In the genomic region with DNA sequence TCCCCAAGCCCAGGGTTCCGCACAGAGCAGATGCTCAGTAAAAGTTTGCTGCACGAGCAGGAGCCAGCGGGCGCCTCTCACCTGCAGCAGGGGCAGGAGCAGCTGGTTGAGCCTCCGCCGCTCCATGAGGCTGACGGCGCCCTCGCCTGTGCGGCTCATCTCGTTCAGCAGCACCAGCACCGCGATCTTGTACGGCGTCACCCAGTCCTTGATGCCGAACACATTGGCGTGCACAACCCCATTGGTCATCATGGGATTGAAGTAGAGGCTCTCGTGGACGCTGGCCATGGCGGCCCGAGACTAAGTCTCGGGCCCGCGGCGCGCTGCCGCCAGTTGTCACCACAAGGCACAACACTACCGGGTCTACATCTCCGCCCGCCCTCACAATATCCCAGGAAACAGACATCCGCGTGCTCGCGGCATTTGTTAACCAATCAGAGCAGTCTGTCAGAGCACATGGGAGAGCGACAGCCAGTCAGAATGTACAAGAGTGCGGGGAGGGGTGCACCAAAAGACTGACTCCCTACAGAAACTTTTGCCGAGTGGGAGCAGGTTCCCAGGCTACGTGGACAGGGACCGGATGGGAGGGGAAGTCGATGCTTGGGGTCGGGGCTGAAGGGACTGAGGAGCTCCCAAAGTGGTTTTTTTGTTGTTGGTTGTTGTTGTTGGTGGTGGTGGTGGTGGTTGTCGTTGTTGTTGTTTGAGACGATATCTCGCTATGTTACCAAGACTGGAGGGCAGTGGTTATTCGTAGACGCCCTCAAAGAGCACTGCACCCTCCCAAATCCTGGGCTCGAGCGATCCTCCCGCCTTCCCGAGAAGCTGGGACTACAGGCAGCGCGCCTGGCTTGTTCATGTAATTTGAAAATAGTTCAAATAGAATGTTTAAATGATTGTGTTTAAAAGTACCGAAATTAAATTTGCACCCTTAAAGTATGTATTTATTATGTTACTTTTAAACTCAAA, we compare ENCODE assay signal across 1 cellular context.
TF ChIP-seq lines count a peak whose summit lies in the region.

A gene with protein sequence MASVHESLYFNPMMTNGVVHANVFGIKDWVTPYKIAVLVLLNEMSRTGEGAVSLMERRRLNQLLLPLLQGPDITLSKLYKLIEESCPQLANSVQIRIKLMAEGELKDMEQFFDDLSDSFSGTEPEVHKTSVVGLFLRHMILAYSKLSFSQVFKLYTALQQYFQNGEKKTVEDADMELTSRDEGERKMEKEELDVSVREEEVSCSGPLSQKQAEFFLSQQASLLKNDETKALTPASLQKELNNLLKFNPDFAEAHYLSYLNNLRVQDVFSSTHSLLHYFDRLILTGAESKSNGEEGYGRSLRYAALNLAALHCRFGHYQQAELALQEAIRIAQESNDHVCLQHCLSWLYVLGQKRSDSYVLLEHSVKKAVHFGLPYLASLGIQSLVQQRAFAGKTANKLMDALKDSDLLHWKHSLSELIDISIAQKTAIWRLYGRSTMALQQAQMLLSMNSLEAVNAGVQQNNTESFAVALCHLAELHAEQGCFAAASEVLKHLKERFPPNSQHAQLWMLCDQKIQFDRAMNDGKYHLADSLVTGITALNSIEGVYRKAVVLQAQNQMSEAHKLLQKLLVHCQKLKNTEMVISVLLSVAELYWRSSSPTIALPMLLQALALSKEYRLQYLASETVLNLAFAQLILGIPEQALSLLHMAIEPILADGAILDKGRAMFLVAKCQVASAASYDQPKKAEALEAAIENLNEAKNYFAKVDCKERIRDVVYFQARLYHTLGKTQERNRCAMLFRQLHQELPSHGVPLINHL (minus strand): TSS at position 359 of the 966 bp plus-strand sequence. CDS start 71 bp downstream, at position 288.

TF ChIP-seq in K562, 482 proteins besides CTCF, POLR2A, EP300 and RAD21 (continued from another document and continues in another):
- TF ChIP-seq, protein P1, sequence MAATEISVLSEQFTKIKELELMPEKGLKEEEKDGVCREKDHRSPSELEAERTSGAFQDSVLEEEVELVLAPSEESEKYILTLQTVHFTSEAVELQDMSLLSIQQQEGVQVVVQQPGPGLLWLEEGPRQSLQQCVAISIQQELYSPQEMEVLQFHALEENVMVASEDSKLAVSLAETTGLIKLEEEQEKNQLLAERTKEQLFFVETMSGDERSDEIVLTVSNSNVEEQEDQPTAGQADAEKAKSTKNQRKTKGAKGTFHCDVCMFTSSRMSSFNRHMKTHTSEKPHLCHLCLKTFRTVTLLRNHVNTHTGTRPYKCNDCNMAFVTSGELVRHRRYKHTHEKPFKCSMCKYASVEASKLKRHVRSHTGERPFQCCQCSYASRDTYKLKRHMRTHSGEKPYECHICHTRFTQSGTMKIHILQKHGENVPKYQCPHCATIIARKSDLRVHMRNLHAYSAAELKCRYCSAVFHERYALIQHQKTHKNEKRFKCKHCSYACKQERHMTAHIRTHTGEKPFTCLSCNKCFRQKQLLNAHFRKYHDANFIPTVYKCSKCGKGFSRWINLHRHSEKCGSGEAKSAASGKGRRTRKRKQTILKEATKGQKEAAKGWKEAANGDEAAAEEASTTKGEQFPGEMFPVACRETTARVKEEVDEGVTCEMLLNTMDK (IDR thresholded peaks at IDR 0.05; ENCODE audit: borderline replicate concordance, insufficient read depth, low read depth, low read length, poor library complexity, severe bottlenecking) = no peak
- TF ChIP-seq, protein P2, sequence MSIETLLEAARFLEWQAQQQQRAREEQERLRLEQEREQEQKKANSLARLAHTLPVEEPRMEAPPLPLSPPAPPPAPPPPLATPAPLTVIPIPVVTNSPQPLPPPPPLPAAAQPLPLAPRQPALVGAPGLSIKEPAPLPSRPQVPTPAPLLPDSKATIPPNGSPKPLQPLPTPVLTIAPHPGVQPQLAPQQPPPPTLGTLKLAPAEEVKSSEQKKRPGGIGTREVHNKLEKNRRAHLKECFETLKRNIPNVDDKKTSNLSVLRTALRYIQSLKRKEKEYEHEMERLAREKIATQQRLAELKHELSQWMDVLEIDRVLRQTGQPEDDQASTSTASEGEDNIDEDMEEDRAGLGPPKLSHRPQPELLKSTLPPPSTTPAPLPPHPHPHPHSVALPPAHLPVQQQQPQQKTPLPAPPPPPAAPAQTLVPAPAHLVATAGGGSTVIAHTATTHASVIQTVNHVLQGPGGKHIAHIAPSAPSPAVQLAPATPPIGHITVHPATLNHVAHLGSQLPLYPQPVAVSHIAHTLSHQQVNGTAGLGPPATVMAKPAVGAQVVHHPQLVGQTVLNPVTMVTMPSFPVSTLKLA (conservative IDR thresholded peaks at IDR 0.05) = peak; percentile 94 to 97
- TF ChIP-seq, protein P3, sequence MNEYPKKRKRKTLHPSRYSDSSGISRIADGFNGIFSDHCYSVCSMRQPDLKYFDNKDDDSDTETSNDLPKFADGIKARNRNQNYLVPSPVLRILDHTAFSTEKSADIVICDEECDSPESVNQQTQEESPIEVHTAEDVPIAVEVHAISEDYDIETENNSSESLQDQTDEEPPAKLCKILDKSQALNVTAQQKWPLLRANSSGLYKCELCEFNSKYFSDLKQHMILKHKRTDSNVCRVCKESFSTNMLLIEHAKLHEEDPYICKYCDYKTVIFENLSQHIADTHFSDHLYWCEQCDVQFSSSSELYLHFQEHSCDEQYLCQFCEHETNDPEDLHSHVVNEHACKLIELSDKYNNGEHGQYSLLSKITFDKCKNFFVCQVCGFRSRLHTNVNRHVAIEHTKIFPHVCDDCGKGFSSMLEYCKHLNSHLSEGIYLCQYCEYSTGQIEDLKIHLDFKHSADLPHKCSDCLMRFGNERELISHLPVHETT (CRISPR knock-in tag; conservative IDR thresholded peaks at IDR 0.05 in 1 of 2, IDR thresholded peaks at IDR 0.05 in 1 of 2) = peak in 1 of 2 experiments; percentile 75; a peak in 1 of 4 replicates
- TF ChIP-seq OTX1 (CRISPR knock-in tag; IDR thresholded peaks at IDR 0.05) = no peak; the same call in 1 of the 2 replicates
- no peak for TF ChIP-seq ZNF561 (CRISPR knock-in tag; conservative IDR thresholded peaks at IDR 0.05)
- no peak for TF ChIP-seq ZNF124 (CRISPR knock-in tag; IDR thresholded peaks at IDR 0.05)
- no peak for TF ChIP-seq ZNF274 (IDR thresholded peaks at IDR 0.05; ENCODE audit: borderline replicate concordance, low read depth, low read length)
- peak; percentile 66; the same call in 1 of the 2 replicates for TF ChIP-seq LEF1 (IDR thresholded peaks at IDR 0.05)
- TF ChIP-seq DIDO1 (tag; IDR thresholded peaks at IDR 0.05; ENCODE audit: low read depth) = peak; percentile 98
- TF ChIP-seq ZNF780A (CRISPR knock-in tag; IDR thresholded peaks at IDR 0.05) = no peak
- TF ChIP-seq, protein P4, sequence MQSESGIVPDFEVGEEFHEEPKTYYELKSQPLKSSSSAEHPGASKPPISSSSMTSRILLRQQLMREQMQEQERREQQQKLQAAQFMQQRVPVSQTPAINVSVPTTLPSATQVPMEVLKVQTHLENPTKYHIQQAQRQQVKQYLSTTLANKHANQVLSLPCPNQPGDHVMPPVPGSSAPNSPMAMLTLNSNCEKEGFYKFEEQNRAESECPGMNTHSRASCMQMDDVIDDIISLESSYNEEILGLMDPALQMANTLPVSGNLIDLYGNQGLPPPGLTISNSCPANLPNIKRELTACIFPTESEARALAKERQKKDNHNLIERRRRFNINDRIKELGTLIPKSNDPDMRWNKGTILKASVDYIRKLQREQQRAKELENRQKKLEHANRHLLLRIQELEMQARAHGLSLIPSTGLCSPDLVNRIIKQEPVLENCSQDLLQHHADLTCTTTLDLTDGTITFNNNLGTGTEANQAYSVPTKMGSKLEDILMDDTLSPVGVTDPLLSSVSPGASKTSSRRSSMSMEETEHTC (IDR thresholded peaks at IDR 0.05) = no peak
- TF ChIP-seq, protein P5, sequence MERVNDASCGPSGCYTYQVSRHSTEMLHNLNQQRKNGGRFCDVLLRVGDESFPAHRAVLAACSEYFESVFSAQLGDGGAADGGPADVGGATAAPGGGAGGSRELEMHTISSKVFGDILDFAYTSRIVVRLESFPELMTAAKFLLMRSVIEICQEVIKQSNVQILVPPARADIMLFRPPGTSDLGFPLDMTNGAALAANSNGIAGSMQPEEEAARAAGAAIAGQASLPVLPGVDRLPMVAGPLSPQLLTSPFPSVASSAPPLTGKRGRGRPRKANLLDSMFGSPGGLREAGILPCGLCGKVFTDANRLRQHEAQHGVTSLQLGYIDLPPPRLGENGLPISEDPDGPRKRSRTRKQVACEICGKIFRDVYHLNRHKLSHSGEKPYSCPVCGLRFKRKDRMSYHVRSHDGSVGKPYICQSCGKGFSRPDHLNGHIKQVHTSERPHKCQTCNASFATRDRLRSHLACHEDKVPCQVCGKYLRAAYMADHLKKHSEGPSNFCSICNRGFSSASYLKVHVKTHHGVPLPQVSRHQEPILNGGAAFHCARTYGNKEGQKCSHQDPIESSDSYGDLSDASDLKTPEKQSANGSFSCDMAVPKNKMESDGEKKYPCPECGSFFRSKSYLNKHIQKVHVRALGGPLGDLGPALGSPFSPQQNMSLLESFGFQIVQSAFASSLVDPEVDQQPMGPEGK (CRISPR knock-in tag; IDR thresholded peaks at IDR 0.05; ENCODE audit: borderline replicate concordance) = no peak
- no peak for TF ChIP-seq ZNF324 (CRISPR knock-in tag; IDR thresholded peaks at IDR 0.05)
- no peak for TF ChIP-seq ZC3H8 (IDR thresholded peaks at IDR 0.05)
- TF ChIP-seq ADNP (tag; IDR thresholded peaks at IDR 0.05) = no peak; the same call in 1 of the 2 replicates
- TF ChIP-seq, protein P6, sequence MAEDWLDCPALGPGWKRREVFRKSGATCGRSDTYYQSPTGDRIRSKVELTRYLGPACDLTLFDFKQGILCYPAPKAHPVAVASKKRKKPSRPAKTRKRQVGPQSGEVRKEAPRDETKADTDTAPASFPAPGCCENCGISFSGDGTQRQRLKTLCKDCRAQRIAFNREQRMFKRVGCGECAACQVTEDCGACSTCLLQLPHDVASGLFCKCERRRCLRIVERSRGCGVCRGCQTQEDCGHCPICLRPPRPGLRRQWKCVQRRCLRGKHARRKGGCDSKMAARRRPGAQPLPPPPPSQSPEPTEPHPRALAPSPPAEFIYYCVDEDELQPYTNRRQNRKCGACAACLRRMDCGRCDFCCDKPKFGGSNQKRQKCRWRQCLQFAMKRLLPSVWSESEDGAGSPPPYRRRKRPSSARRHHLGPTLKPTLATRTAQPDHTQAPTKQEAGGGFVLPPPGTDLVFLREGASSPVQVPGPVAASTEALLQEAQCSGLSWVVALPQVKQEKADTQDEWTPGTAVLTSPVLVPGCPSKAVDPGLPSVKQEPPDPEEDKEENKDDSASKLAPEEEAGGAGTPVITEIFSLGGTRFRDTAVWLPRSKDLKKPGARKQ (CRISPR knock-in tag; IDR thresholded peaks at IDR 0.05) = no peak
- TF ChIP-seq STAT5B (CRISPR knock-in tag; IDR thresholded peaks at IDR 0.05) = no peak
- no peak for TF ChIP-seq FUS (optimal IDR thresholded peaks at IDR 0.05; ENCODE audit: low read depth, low read length)
- peak; percentile 44; the same call in 1 of the 2 replicates for TF ChIP-seq NCOR1 (IDR thresholded peaks at IDR 0.05)
- no peak for TF ChIP-seq LCOR (CRISPR knock-in tag; IDR thresholded peaks at IDR 0.05)
- no peak for TF ChIP-seq ZSCAN32 (CRISPR knock-in tag; IDR thresholded peaks at IDR 0.05)
- TF ChIP-seq, protein P7, sequence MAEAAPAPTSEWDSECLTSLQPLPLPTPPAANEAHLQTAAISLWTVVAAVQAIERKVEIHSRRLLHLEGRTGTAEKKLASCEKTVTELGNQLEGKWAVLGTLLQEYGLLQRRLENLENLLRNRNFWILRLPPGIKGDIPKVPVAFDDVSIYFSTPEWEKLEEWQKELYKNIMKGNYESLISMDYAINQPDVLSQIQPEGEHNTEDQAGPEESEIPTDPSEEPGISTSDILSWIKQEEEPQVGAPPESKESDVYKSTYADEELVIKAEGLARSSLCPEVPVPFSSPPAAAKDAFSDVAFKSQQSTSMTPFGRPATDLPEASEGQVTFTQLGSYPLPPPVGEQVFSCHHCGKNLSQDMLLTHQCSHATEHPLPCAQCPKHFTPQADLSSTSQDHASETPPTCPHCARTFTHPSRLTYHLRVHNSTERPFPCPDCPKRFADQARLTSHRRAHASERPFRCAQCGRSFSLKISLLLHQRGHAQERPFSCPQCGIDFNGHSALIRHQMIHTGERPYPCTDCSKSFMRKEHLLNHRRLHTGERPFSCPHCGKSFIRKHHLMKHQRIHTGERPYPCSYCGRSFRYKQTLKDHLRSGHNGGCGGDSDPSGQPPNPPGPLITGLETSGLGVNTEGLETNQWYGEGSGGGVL (CRISPR knock-in tag; IDR thresholded peaks at IDR 0.05) = no peak
- no peak for TF ChIP-seq ZNF644 (tag; IDR thresholded peaks at IDR 0.05; ENCODE audit: low read depth)
- TF ChIP-seq JUNB (CRISPR knock-in tag; conservative IDR thresholded peaks at IDR 0.05) = no peak
- TF ChIP-seq ZNF586 (CRISPR knock-in tag; conservative IDR thresholded peaks at IDR 0.05) = no peak
- no peak for TF ChIP-seq RFX5 (IDR thresholded peaks at IDR 0.05; ENCODE audit: low read depth, low read length)
- TF ChIP-seq ZNF717 (CRISPR knock-in tag; IDR thresholded peaks at IDR 0.05) = no peak
- TF ChIP-seq TAF1 (IDR thresholded peaks at IDR 0.05; ENCODE audit: control insufficient read depth, extremely low read depth, insufficient read depth, low read length, severe bottlenecking) = peak; percentile 88
- no peak for TF ChIP-seq ESRRB (CRISPR knock-in tag; IDR thresholded peaks at IDR 0.05; ENCODE audit: borderline replicate concordance)
- no peak for TF ChIP-seq CEBPG (CRISPR knock-in tag; IDR thresholded peaks at IDR 0.05)
- TF ChIP-seq CEBPG (tag; conservative IDR thresholded peaks at IDR 0.05 in 1 of 2, IDR thresholded peaks at IDR 0.05 in 1 of 2) = no peak
- peak; percentile 78 for TF ChIP-seq POLR2H (tag; IDR thresholded peaks at IDR 0.05; ENCODE audit: low read depth)
- TF ChIP-seq MCM2 (IDR thresholded peaks at IDR 0.05; ENCODE audit: low read depth) = no peak
- TF ChIP-seq HDAC3 (IDR thresholded peaks at IDR 0.05; ENCODE audit: borderline replicate concordance, partially characterized antibody) = no peak
- TF ChIP-seq, protein P8, sequence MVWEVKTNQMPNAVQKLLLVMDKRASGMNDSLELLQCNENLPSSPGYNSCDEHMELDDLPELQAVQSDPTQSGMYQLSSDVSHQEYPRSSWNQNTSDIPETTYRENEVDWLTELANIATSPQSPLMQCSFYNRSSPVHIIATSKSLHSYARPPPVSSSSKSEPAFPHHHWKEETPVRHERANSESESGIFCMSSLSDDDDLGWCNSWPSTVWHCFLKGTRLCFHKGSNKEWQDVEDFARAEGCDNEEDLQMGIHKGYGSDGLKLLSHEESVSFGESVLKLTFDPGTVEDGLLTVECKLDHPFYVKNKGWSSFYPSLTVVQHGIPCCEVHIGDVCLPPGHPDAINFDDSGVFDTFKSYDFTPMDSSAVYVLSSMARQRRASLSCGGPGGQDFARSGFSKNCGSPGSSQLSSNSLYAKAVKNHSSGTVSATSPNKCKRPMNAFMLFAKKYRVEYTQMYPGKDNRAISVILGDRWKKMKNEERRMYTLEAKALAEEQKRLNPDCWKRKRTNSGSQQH (CRISPR knock-in tag; IDR thresholded peaks at IDR 0.05) = no peak
- TF ChIP-seq, protein P9, sequence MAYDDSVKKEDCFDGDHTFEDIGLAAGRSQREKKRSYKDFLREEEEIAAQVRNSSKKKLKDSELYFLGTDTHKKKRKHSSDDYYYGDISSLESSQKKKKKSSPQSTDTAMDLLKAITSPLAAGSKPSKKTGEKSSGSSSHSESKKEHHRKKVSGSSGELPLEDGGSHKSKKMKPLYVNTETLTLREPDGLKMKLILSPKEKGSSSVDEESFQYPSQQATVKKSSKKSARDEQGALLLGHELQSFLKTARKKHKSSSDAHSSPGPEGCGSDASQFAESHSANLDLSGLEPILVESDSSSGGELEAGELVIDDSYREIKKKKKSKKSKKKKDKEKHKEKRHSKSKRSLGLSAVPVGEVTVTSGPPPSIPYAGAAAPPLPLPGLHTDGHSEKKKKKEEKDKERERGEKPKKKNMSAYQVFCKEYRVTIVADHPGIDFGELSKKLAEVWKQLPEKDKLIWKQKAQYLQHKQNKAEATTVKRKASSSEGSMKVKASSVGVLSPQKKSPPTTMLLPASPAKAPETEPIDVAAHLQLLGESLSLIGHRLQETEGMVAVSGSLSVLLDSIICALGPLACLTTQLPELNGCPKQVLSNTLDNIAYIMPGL (CRISPR knock-in tag; IDR thresholded peaks at IDR 0.05) = no peak
- TF ChIP-seq ZFP1 (CRISPR knock-in tag; IDR thresholded peaks at IDR 0.05) = no peak
- no peak for TF ChIP-seq POLR3G (IDR thresholded peaks at IDR 0.05; ENCODE audit: extremely low read depth, insufficient read length, insufficient replicate concordance)
- TF ChIP-seq NFRKB (IDR thresholded peaks at IDR 0.05; ENCODE audit: low read depth) = peak; percentile 100
